In genomic region chr3:115537669-115538068, GRCh38 we compare ENCODE assay signal across 20 cellular contexts.
"Had no signal": no experiment of that assay in that cellular context is flagged by ENCODE, and none has a peak within 500 bp of the region (broad histone marks: within the 10 kb centered on the region; RNA-seq: fewer than 3 reads in every experiment).

No MANE protein-coding gene starts in this region.

- ATAC-seq: activated naive CD8-positive, alpha-beta T cell treated with anti-CD3 and anti-CD28 coated beads, Interleukin-2, amount 50 U/mL, for 24 hours; body of pancreas; natural killer cell treated with Interleukin-12 subunit alpha and Interleukin-12 subunit beta and Interleukin-15 and Interleukin-18, amount 100 ng/mL, for 72 hours; psoas muscle; WTC11 had no signal

- H3K36me3 ChIP-seq: left ventricle myocardium inferior, ovary, right atrium auricular region, spleen, thoracic aorta, vagina had no signal

- H3K4me1 ChIP-seq: body of pancreas, left ventricle myocardium inferior, psoas muscle, right atrium auricular region, spleen, vagina had no signal

- H3K4me3 ChIP-seq: body of pancreas, left ventricle myocardium inferior, ovary, psoas muscle, right atrium auricular region, spleen, thoracic aorta, vagina had no signal

- H3K9me3 ChIP-seq: body of pancreas, left ventricle myocardium inferior, ovary, psoas muscle, right atrium auricular region, spleen, thoracic aorta, vagina had no signal

- H3K27me3 ChIP-seq: body of pancreas, ovary, right atrium auricular region, vagina had no signal

- DNase-seq: activated CD4-positive, alpha-beta T cell treated with anti-CD3 and anti-CD28 coated beads, Interleukin-2, amount 50 U/mL, for 48 hours; activated gamma-delta T cell; activated naive CD4-positive, alpha-beta T cell treated with anti-CD3 and anti-CD28 coated beads, Interleukin-2, amount 50 U/mL, for 16 hours; activated naive CD8-positive, alpha-beta T cell treated with anti-CD3 and anti-CD28 coated beads, Interleukin-2, amount 50 U/mL, for 24 hours; body of pancreas; effector CD4-positive, alpha-beta T cell; erythroblast; hippocampal formation; kidney glomerular epithelial cell; left ventricle myocardium inferior; ovary; psoas muscle; spleen; stimulated activated CD4-positive, alpha-beta T cell treated with anti-CD3 and anti-CD28 coated beads, Interleukin-4, amount 100 ng/mL, for 1 hour; stimulated activated naive CD4-positive, alpha-beta T cell treated with Interleukin-2 at 50 U/mL for 16 hours had no signal

- H3K27ac ChIP-seq: body of pancreas, left ventricle myocardium inferior, ovary, psoas muscle, right atrium auricular region, spleen, thoracic aorta, vagina had no signal
